ENCODE assay signal across 1 cellular context in genomic region chr4:101198741-101199339, GRCh38.
TF ChIP-seq lines count a peak whose summit lies in the region.

No MANE protein-coding gene starts in this region.

TF ChIP-seq in GM23338, 12 proteins besides CTCF, POLR2A, EP300 and RAD21 (continued from another document):
- TF ChIP-seq ZNF462 (CRISPR knock-in tag; IDR thresholded peaks at IDR 0.05) (no peak), EZH2phosphoT487 (IDR thresholded peaks at IDR 0.05; ENCODE audit: unreplicated experiment) (no peak), CREB1 (CRISPR knock-in tag; IDR thresholded peaks at IDR 0.05; ENCODE audit: low read depth) (no peak), JUNB (IDR thresholded peaks at IDR 0.05; ENCODE audit: unreplicated experiment) (no peak)
